In genomic region chr6:16667509-16667908, GRCh38 we compare ENCODE assay signal across 17 cellular contexts.
A peak's percentile ranks its signal among the peaks of the same experiment; 100 is the strongest.
DNase-seq lines count a peak whose midpoint lies in the region; ATAC-seq and TF ChIP-seq lines count a peak whose summit lies in the region.
"Had no signal": no experiment of that assay in that cellular context is flagged by ENCODE, and none has a peak within 500 bp of the region (broad histone marks: within the 10 kb centered on the region; RNA-seq: fewer than 3 reads in every experiment).

No MANE protein-coding gene starts in this region.

- H3K36me3 Mint-ChIP-seq in T-helper 1 cell treated with Interleukin-12 subunit alpha and Interleukin-12 subunit beta and Interleukin-4 antibody, amounts not matched to agents 30 μg/mL and 1 μg/mL, for 36 hours (ENCODE audit: low read depth) = peaks cover 46% of the 10 kb centered on the region
- peaks cover 32% of the 10 kb centered on the region for H3K36me3 Mint-ChIP-seq in activated T-helper 17 cell treated with anti-CD3 and anti-CD28 coated beads, Interleukin-2, amount 50 U/mL, for 72 hours (ENCODE audit: low read depth)
- no peaks in the 10 kb centered on the region for H3K36me3 Mint-ChIP-seq in nephron progenitor cell (ENCODE audit: low read depth)

- H3K27ac Mint-ChIP-seq in T-helper 1 cell treated with Interleukin-12 subunit alpha and Interleukin-12 subunit beta and Interleukin-4 antibody, amounts not matched to agents 30 μg/mL and 1 μg/mL, for 36 hours = peak overlapping the region; percentile 56
- peak overlapping the region; percentile 61 for H3K27ac Mint-ChIP-seq in activated T-helper 17 cell treated with anti-CD3 and anti-CD28 coated beads, Interleukin-2, amount 50 U/mL, for 72 hours
- H3K27ac Mint-ChIP-seq in nephron progenitor cell = peak overlapping the region; percentile 1

- H3K27ac ChIP-seq in HEK293 (ENCODE audit: extremely low read depth, low read depth, low read length) (no peak overlapping the region), heart right ventricle (peak overlapping the region in 1 of 10 donors; percentile 16)
- H3K27ac ChIP-seq: BLaER1 treated with 17β-estradiol and CSF1 and Interleukin-3, amounts not matched to agents 10 nM and 100 nM; RWPE1 had no signal

- no peak for TF ChIP-seq POLR2A in lower leg skin (IDR thresholded peaks at IDR 0.05)

- intact Hi-C loops in heart right ventricle (cut with DNase I) = no loop called here
- intact Hi-C loops in lower leg skin (cut with DNase I; ENCODE audit: low total_unique reads) = no loop called here

- H3K9me3 ChIP-seq in HEK293 (ENCODE audit: control insufficient read depth, insufficient read depth, low read depth, low read length) = no peaks in the 10 kb centered on the region
- H3K9me3 ChIP-seq in heart right ventricle = no peaks in the 10 kb centered on the region

- no peaks in the 10 kb centered on the region for H3K9me3 Mint-ChIP-seq in T-helper 1 cell treated with Interleukin-12 subunit alpha and Interleukin-12 subunit beta and Interleukin-4 antibody, amounts not matched to agents 30 μg/mL and 1 μg/mL, for 36 hours
- peaks cover 3% of the 10 kb centered on the region for H3K9me3 Mint-ChIP-seq in activated T-helper 17 cell treated with anti-CD3 and anti-CD28 coated beads, Interleukin-2, amount 50 U/mL, for 72 hours
- H3K9me3 Mint-ChIP-seq in nephron progenitor cell = no peaks in the 10 kb centered on the region

- H3K4me3 Mint-ChIP-seq in T-helper 1 cell treated with Interleukin-12 subunit alpha and Interleukin-12 subunit beta and Interleukin-4 antibody, amounts not matched to agents 30 μg/mL and 1 μg/mL, for 36 hours = no peak overlapping the region
- H3K4me3 Mint-ChIP-seq in activated T-helper 17 cell treated with anti-CD3 and anti-CD28 coated beads, Interleukin-2, amount 50 U/mL, for 72 hours = peak overlapping the region; percentile 7
- no peak overlapping the region for H3K4me3 Mint-ChIP-seq in nephron progenitor cell

- no peaks in the 10 kb centered on the region for H3K27me3 Mint-ChIP-seq in T-helper 1 cell treated with Interleukin-12 subunit alpha and Interleukin-12 subunit beta and Interleukin-4 antibody, amounts not matched to agents 30 μg/mL and 1 μg/mL, for 36 hours (ENCODE audit: low read depth)
- no peaks in the 10 kb centered on the region for H3K27me3 Mint-ChIP-seq in activated T-helper 17 cell treated with anti-CD3 and anti-CD28 coated beads, Interleukin-2, amount 50 U/mL, for 72 hours
- no peaks in the 10 kb centered on the region for H3K27me3 Mint-ChIP-seq in nephron progenitor cell (ENCODE audit: low read depth, poor library complexity)

- peaks cover 0 to 3% of the 10 kb centered on the region in 2 experiments; a peak in 1 of 3 replicates for H3K36me3 ChIP-seq in HEK293 (ENCODE audit: control insufficient read depth in 2 of 2, insufficient read depth in 1 of 2, low read length in 2 of 2)
- peaks cover 0 to 4% (median 0%) of the 10 kb centered on the region in 9 donors for H3K36me3 ChIP-seq in heart right ventricle

- H3K4me3 ChIP-seq in HEK293 (ENCODE audit: low read depth, low read length) = no peak overlapping the region
- no peak overlapping the region for H3K4me3 ChIP-seq in heart right ventricle
- no peak overlapping the region for H3K4me3 ChIP-seq in lower leg skin (ENCODE audit: low read depth, poor library complexity, severe bottlenecking)
- H3K4me3 ChIP-seq: BLaER1 treated with 17β-estradiol and CSF1 and Interleukin-3, amounts not matched to agents 10 nM and 100 nM had no signal

- DNase-seq in T-helper 1 cell = no peak
- no peak for DNase-seq in nephron progenitor cell
- no peak for DNase-seq in heart right ventricle
- DNase-seq in left lobe of liver (ENCODE audit: low spot score) = no peak
- DNase-seq in lower leg skin (ENCODE audit: low spot score in 2 of 2) = no peak
- DNase-seq: 8988T; NCI-H1417; NCI-H2029; NCI-H2227 treated with DMSO at 0.1 percent for 48 hours; NCI-H526; NK-92 treated with Interleukin-12 subunit alpha and Interleukin-12 subunit beta, amount 100 ng/mL, for 24 hours; OCI-M1 had no signal

- H3K4me1 ChIP-seq in HEK293 (ENCODE audit: control insufficient read depth, insufficient read depth, low read length) (peaks cover 24% of the 10 kb centered on the region), heart right ventricle (peaks cover 4 to 58% (median 40%) of the 10 kb centered on the region in 9 donors)

- H3K27me3 ChIP-seq in heart right ventricle = no peaks in the 10 kb centered on the region
- H3K27me3 ChIP-seq: BLaER1 treated with 17β-estradiol and CSF1 and Interleukin-3, amounts not matched to agents 10 nM and 100 nM had no signal

- peaks cover 50% of the 10 kb centered on the region for H3K4me1 Mint-ChIP-seq in T-helper 1 cell treated with Interleukin-12 subunit alpha and Interleukin-12 subunit beta and Interleukin-4 antibody, amounts not matched to agents 30 μg/mL and 1 μg/mL, for 36 hours (ENCODE audit: low read depth)
- peaks cover 40% of the 10 kb centered on the region for H3K4me1 Mint-ChIP-seq in activated T-helper 17 cell treated with anti-CD3 and anti-CD28 coated beads, Interleukin-2, amount 50 U/mL, for 72 hours
- H3K4me1 Mint-ChIP-seq in nephron progenitor cell = peaks cover 9% of the 10 kb centered on the region

- TF ChIP-seq CTCF in HEK293 (tag by site-specific recombination; IDR thresholded peaks at IDR 0.05) = no peak
- TF ChIP-seq CTCF in nephron progenitor cell (IDR thresholded peaks at IDR 0.05) = no peak
- TF ChIP-seq CTCF in heart right ventricle (IDR thresholded peaks at IDR 0.05) = no peak
- TF ChIP-seq CTCF in lower leg skin (IDR thresholded peaks at IDR 0.05) = no peak

- CTCF ChIA-PET in HEK293 (lab: Yijun Ruan, JAX) = interaction anchor here (1.3 to 1.7 kb wide), 2 partner anchors 95 to 96 kb away, joined by 3 to 7 read pairs; no protein-coding TSS in a partner anchor

- no peak for ATAC-seq in activated T-helper 17 cell treated with anti-CD3 and anti-CD28 coated beads, Interleukin-2, amount 50 U/mL, for 72 hours (replicated peaks)
- ATAC-seq in heart right ventricle (no peak), left lobe of liver (no peak)

- WGBS in heart right ventricle, 2 donors = 68 to 81% methylated on average over 4 of the region's 4 CpGs
- WGBS in lower leg skin, 2 donors = 70 to 74% methylated on average over 4 of the region's 4 CpGs

- POLR2A ChIA-PET in HEK293 (lab: Yijun Ruan, JAX) = no interaction called here

TF ChIP-seq in HEK293, 187 proteins besides CTCF, POLR2A, EP300 and RAD21:
- TF ChIP-seq ZNF10 (tag by site-specific recombination; IDR thresholded peaks at IDR 0.05) (no peak), ZNF404 (tag by site-specific recombination; IDR thresholded peaks at IDR 0.05) (no peak), PBX3 (CRISPR knock-in tag; IDR thresholded peaks at IDR 0.05) (no peak), GLIS2 (tag by site-specific recombination; IDR thresholded peaks at IDR 0.05) (no peak), ZNF792 (tag by site-specific recombination; IDR thresholded peaks at IDR 0.05) (no peak), ZSCAN16 (tag by site-specific recombination; IDR thresholded peaks at IDR 0.05) (peak; percentile 85), KLF9 (tag by site-specific recombination; IDR thresholded peaks at IDR 0.05; ENCODE audit: low read depth) (no peak)

Comparison
In these comparisons a context has a peak if more than half of its experiments do, and no peak if none do; other contexts are left out.
1. H3K27ac Mint-ChIP-seq: peak in every context shown above with its lines; median percentile 61 in activated T-helper 17 cell treated with anti-CD3 and anti-CD28 coated beads, Interleukin-2, amount 50 U/mL, for 72 hours; 56 in T-helper 1 cell treated with Interleukin-12 subunit alpha and Interleukin-12 subunit beta and Interleukin-4 antibody, amounts not matched to agents 30 μg/mL and 1 μg/mL, for 36 hours; 1 in nephron progenitor cell.